In the genomic region with DNA sequence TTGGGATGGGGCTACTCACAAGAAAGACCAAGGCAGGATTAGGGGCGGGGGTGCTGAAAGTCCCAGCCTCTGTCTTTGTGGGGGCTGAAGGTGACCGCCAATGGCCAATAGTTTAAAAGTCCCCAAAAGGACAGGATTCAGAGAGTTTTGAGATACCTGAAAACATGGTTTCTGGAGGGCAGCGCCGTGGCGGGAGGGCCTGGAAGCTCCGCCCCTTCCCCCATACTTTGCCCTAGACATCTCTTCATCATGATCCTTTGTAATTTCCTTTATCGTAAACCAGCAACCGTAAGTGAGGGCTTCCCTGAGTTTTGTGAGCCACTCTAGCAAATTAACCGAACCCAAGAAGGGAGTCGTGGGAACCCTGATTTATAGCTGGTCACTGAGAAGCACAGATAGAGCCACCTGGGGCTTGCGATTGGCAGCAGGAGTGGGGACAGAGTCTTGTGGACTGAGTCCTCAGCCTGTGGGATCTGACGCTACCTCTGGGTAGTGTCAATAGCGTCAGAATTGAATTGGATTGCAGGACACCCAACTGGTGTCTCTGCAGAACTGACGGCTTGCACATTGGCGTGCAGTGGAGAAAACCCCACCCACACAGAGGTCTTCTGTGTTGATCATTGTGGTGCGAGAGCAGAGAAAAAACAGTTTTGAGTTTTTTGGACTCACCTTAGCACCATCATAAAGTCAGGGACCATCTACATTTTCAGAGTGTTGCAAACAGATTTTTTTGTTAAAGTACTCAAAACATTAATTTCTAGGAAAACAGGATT, we compare ENCODE assay signal across 18 cellular contexts.
"Had no signal": no experiment of that assay in that cellular context is flagged by ENCODE, and none has a peak within 500 bp of the region (broad histone marks: within the 10 kb centered on the region; RNA-seq: fewer than 3 reads in every experiment).

No MANE protein-coding gene starts in this region.

- H3K27ac ChIP-seq: brain microvascular endothelial cell, gastroesophageal sphincter, heart right ventricle, left ventricle myocardium inferior, prostate gland, tibial artery had no signal

- DNase-seq: activated naive CD4-positive, alpha-beta T cell treated with anti-CD3 and anti-CD28 coated beads, Interleukin-2, amount 10 ng/mL, durations not matched to agents 7 days and 5 days; activated T-cell treated with anti-CD3 and anti-CD28 coated beads, Interleukin-2, amount 50 U/mL, for 24 hours; aorta; brain microvascular endothelial cell; cortex of kidney; heart right ventricle; kidney glomerular epithelial cell; left ventricle myocardium inferior; right cardiac atrium; stimulated activated naive CD8-positive, alpha-beta T cell treated with anti-CD3 and anti-CD28 coated beads, Interleukin-15, Interleukin-2, amounts not matched to agents 100 U/mL and 50 U/mL, for 24 hours; substantia nigra; T-helper 1 cell; T1000; tibial artery had no signal

- H3K9me3 Mint-ChIP-seq: activated naive CD4-positive, alpha-beta T cell treated with anti-CD3 and anti-CD28 coated beads, Interleukin-2, amount 10 ng/mL, durations not matched to agents 7 days and 5 days; activated T-cell treated with anti-CD3 and anti-CD28 coated beads, Interleukin-2, amount 50 U/mL, for 24 hours; neural crest cell had no signal

- H3K9me3 ChIP-seq: gastroesophageal sphincter, heart right ventricle, left ventricle myocardium inferior, prostate gland, tibial artery had no signal

- ATAC-seq: gastroesophageal sphincter; heart right ventricle; right cardiac atrium; stimulated activated naive CD8-positive, alpha-beta T cell treated with anti-CD3 and anti-CD28 coated beads, Interleukin-15, Interleukin-2, amounts not matched to agents 100 U/mL and 50 U/mL, for 24 hours had no signal

- H3K27ac Mint-ChIP-seq: activated naive CD4-positive, alpha-beta T cell treated with anti-CD3 and anti-CD28 coated beads, Interleukin-2, amount 10 ng/mL, durations not matched to agents 7 days and 5 days had no signal

- H3K4me3 Mint-ChIP-seq: activated naive CD4-positive, alpha-beta T cell treated with anti-CD3 and anti-CD28 coated beads, Interleukin-2, amount 10 ng/mL, durations not matched to agents 7 days and 5 days; neural crest cell had no signal

- H3K27me3 ChIP-seq: brain microvascular endothelial cell had no signal

- FAIRE-seq: urothelium cell line had no signal

- H3K36me3 Mint-ChIP-seq: activated naive CD4-positive, alpha-beta T cell treated with anti-CD3 and anti-CD28 coated beads, Interleukin-2, amount 10 ng/mL, durations not matched to agents 7 days and 5 days had no signal

- H3K36me3 ChIP-seq: brain microvascular endothelial cell, gastroesophageal sphincter, heart right ventricle, left ventricle myocardium inferior, prostate gland, tibial artery had no signal

- H3K4me1 ChIP-seq: gastroesophageal sphincter, heart right ventricle, left ventricle myocardium inferior, prostate gland, tibial artery had no signal

- H3K4me3 ChIP-seq: gastroesophageal sphincter, heart right ventricle, left ventricle myocardium inferior, prostate gland, tibial artery had no signal
